1 cellular context compared by ENCODE assay signal in genomic region chr6:47698342-47698787, GRCh38.
TF ChIP-seq lines count a peak whose summit lies in the region.

Gene ADGRF4 (plus strand): TSS chr6:47698580. CDS start chr6:47707246, 8,666 bp downstream.

TF ChIP-seq in A549, 52 proteins besides CTCF, POLR2A, EP300 and RAD21 (continued from another document):
- TF ChIP-seq BCL3 (IDR thresholded peaks at IDR 0.05) (0 out of 3 replicates have a peak, but pooled peaks have one; percentile 38), PHF8 (IDR thresholded peaks at IDR 0.05; ENCODE audit: borderline replicate concordance, low read depth) (no peak), HOXA7 (CRISPR knock-in tag; IDR thresholded peaks at IDR 0.05) (no peak), BHLHE40 (IDR thresholded peaks at IDR 0.05; ENCODE audit: low read depth, low read length) (no peak), FOSB (CRISPR knock-in tag; IDR thresholded peaks at IDR 0.05) (no peak), HOXB13 (CRISPR knock-in tag; IDR thresholded peaks at IDR 0.05; ENCODE audit: low read depth) (no peak), KDM1A (IDR thresholded peaks at IDR 0.05; ENCODE audit: low read depth) (no peak), E2F6 (IDR thresholded peaks at IDR 0.05; ENCODE audit: borderline replicate concordance, low read depth) (no peak), REST (IDR thresholded peaks at IDR 0.05) (no peak), MAX (IDR thresholded peaks at IDR 0.05) (peak; percentile 82), MAZ (IDR thresholded peaks at IDR 0.05; ENCODE audit: borderline replicate concordance, low read depth, low read length) (no peak), ESRRA (IDR thresholded peaks at IDR 0.05; ENCODE audit: borderline replicate concordance, low read length) (no peak), ZFP36 (IDR thresholded peaks at IDR 0.05; ENCODE audit: borderline replicate concordance, partially characterized antibody) (no peak), HOXB5 (CRISPR knock-in tag; IDR thresholded peaks at IDR 0.05) (no peak), RCOR1 (IDR thresholded peaks at IDR 0.05; ENCODE audit: low read depth, low read length) (no peak), EHF (CRISPR knock-in tag; IDR thresholded peaks at IDR 0.05) (no peak), JUN (IDR thresholded peaks at IDR 0.05) (peak; percentile 68 to 76; a peak in 2 of 5 replicates), ZNF302 (CRISPR knock-in tag; IDR thresholded peaks at IDR 0.05) (no peak), MYC (IDR thresholded peaks at IDR 0.05; ENCODE audit: borderline replicate concordance, low read length) (no peak), NFE2L2 (conservative IDR thresholded peaks at IDR 0.05; ENCODE audit: low read length) (no peak), CBX8 (IDR thresholded peaks at IDR 0.05) (no peak), MAFK (IDR thresholded peaks at IDR 0.05; ENCODE audit: partially characterized antibody) (no peak), GATA3 (IDR thresholded peaks at IDR 0.05; ENCODE audit: borderline replicate concordance) (peak; percentile 78), CEBPB (IDR thresholded peaks at IDR 0.05) (peak; percentile 61 to 68; a peak in 3 of 4 replicates), ZC3H11A (IDR thresholded peaks at IDR 0.05) (no peak), HEYL (CRISPR knock-in tag; IDR thresholded peaks at IDR 0.05) (no peak), PBX3 (IDR thresholded peaks at IDR 0.05) (no peak), KDM5A (IDR thresholded peaks at IDR 0.05) (no peak), FOXS1 (CRISPR knock-in tag; IDR thresholded peaks at IDR 0.05) (no peak), CHD4 (IDR thresholded peaks at IDR 0.05; ENCODE audit: borderline replicate concordance) (no peak), HMGXB4 (CRISPR knock-in tag; IDR thresholded peaks at IDR 0.05; ENCODE audit: borderline replicate concordance) (no peak), CBX2 (IDR thresholded peaks at IDR 0.05; ENCODE audit: borderline replicate concordance, low read depth) (no peak), CHD2 (IDR thresholded peaks at IDR 0.05; ENCODE audit: low read length, partially characterized antibody) (no peak), NR3C1 (IDR thresholded peaks at IDR 0.05) (no peak), TP53 (CRISPR knock-in tag; IDR thresholded peaks at IDR 0.05) (no peak), JUNB (IDR thresholded peaks at IDR 0.05) (peak; percentile 87), HES2 (IDR thresholded peaks at IDR 0.05) (0 out of 2 replicates have a peak, but pooled peaks have one; percentile 29), NPAS2 (CRISPR knock-in tag; IDR thresholded peaks at IDR 0.05; ENCODE audit: borderline replicate concordance) (no peak), FOSL2 (IDR thresholded peaks at IDR 0.05) (peak; percentile 87), FOSL2 (CRISPR knock-in tag; IDR thresholded peaks at IDR 0.05) (peak; percentile 86), SREBF2 (IDR thresholded peaks at IDR 0.05) (no peak), RFX5 (IDR thresholded peaks at IDR 0.05) (no peak), SMC3 (IDR thresholded peaks at IDR 0.05) (no peak; the same call in 2 of the 3 replicates)
